Comparison of ENCODE assay signal across 15 cellular contexts in genomic region chr11:69391192-69392103, GRCh38.
"Had no signal": no experiment of that assay in that cellular context is flagged by ENCODE, and none has a peak within 500 bp of the region (broad histone marks: within the 10 kb centered on the region; RNA-seq: fewer than 3 reads in every experiment).

No MANE protein-coding gene starts in this region.

- H3K4me3 Mint-ChIP-seq: activated CD4-positive, alpha-beta memory T cell treated with anti-CD3 and anti-CD28 coated beads, Interleukin-2, amount 10 ng/mL, durations not matched to agents 7 days and 5 days; effector memory CD8-positive, alpha-beta T cell; nephron; T-helper 17 cell; WTC11 had no signal

- H3K4me3 ChIP-seq: skin epidermis had no signal

- DNase-seq: activated CD4-positive, alpha-beta memory T cell treated with anti-CD3 and anti-CD28 coated beads, Interleukin-2, amount 10 ng/mL, durations not matched to agents 7 days and 5 days; activated CD4-positive, alpha-beta T cell treated with anti-CD3 and anti-CD28 coated beads for 4 hours; activated T-cell treated with anti-CD3 and anti-CD28 coated beads, Interleukin-2, amount 50 U/mL, for 48 hours; dermis blood vessel endothelial cell; effector memory CD8-positive, alpha-beta T cell; foreskin melanocyte; kidney glomerular epithelial cell; stimulated activated CD4-positive, alpha-beta T cell treated with anti-CD3 and anti-CD28 coated beads, Interleukin-4, amount 100 ng/mL, for 24 hours; stimulated activated naive CD4-positive, alpha-beta T cell treated with Interleukin-2 at 50 U/mL for 16 hours; T-helper 17 cell; trophoblast cell had no signal

- H3K27ac Mint-ChIP-seq: activated CD4-positive, alpha-beta memory T cell treated with anti-CD3 and anti-CD28 coated beads, Interleukin-2, amount 10 ng/mL, durations not matched to agents 7 days and 5 days; effector memory CD8-positive, alpha-beta T cell; nephron; T-helper 17 cell; WTC11 had no signal

- H3K27me3 Mint-ChIP-seq: activated CD4-positive, alpha-beta memory T cell treated with anti-CD3 and anti-CD28 coated beads, Interleukin-2, amount 10 ng/mL, durations not matched to agents 7 days and 5 days had no signal

- H3K27ac ChIP-seq: epithelial cell of prostate, skin epidermis had no signal

- H3K4me1 Mint-ChIP-seq: activated CD4-positive, alpha-beta memory T cell treated with anti-CD3 and anti-CD28 coated beads, Interleukin-2, amount 10 ng/mL, durations not matched to agents 7 days and 5 days; WTC11 had no signal

- ATAC-seq: effector memory CD8-positive, alpha-beta T cell; T-helper 17 cell; WTC11 had no signal
